8 cellular contexts compared by ENCODE assay signal in genomic region chr2:113583541-113584225, GRCh38. TPM values are rescaled to one million over a fixed set of nuclear protein-coding genes. Genes with fewer than 3 reads are reported as not detected.
A peak's percentile ranks its signal among the peaks of the same experiment; 100 is the strongest.
DNase-seq lines count a peak whose midpoint lies in the region; ATAC-seq and TF ChIP-seq lines count a peak whose summit lies in the region.
"Not testable (repeated sequence)": the region's sequence is repeated elsewhere in the genome, so short reads cannot be mapped to it uniquely, and the experiment has no call there.

No MANE protein-coding gene starts in this region.

- not testable (repeated sequence) for ATAC-seq in aorta (ENCODE audit: low FRiP score)

- peak overlapping the region; percentile 91 for H3K9ac ChIP-seq in NT2/D1 (ENCODE audit: insufficient read length, low read depth)
- peak overlapping the region; percentile 40 for H3K9ac ChIP-seq in mammary epithelial cell (ENCODE audit: insufficient read depth, low read length)

- not testable (repeated sequence) for TF ChIP-seq CTCF in GM13977 (IDR thresholded peaks at IDR 0.05; ENCODE audit: extremely low read depth, insufficient read depth, missing control alignments); mammary epithelial cell (conservative IDR thresholded peaks at IDR 0.05 in 1 of 2, IDR thresholded peaks at IDR 0.05 in 1 of 2; ENCODE audit: extremely low read depth in 1 of 2, insufficient read depth in 1 of 2, low read depth in 1 of 2, low read length in 2 of 2)

- H3K4me3 ChIP-seq in NT2/D1 (ENCODE audit: insufficient read length, low read depth) (peak overlapping the region; percentile 82), mammary epithelial cell (replicated peaks in 1 of 3; ENCODE audit: insufficient read depth in 1 of 3, low read depth in 2 of 3, low read length in 3 of 3) (peak overlapping the region; percentile 70 to 87 (median 71)), aorta (ENCODE audit: low read length in 2 of 2) (peak overlapping the region in 1 of 2 donors; percentile 74)

- H2AFZ ChIP-seq in mammary epithelial cell (ENCODE audit: low read depth, low read length), result peak overlapping the region; percentile 100

- intact Hi-C loops in mammary epithelial cell (cut with micrococcal nuclease); cardiac septum (cut with DNase I); aorta (cut with DNase I): not testable (repeated sequence)

- CTCF ChIA-PET in mammary epithelial cell (lab: Charles Lee; ENCODE audit: low non-redundant PET), result not testable (repeated sequence)

- H3K4me2 ChIP-seq in mammary epithelial cell (ENCODE audit: insufficient read depth, low read depth, low read length), result peak overlapping the region; percentile 98

- not testable (repeated sequence) for H3K36me3 ChIP-seq in NT2/D1 (ENCODE audit: insufficient read depth, insufficient read length, low read length); mammary epithelial cell (ENCODE audit: insufficient read depth, low read length); aorta (ENCODE audit: control insufficient read depth in 1 of 2, insufficient read depth in 2 of 2, low read length in 1 of 2)

- DNase-seq in GM13977 (ENCODE audit: low spot score), result peak; percentile 82
- peak; percentile 76 for DNase-seq in NT2/D1 (ENCODE audit: low read depth, low spot score)
- DNase-seq in activated CD8-positive, alpha-beta memory T cell treated with anti-CD3 and anti-CD28 coated beads for 1 hour (ENCODE audit: extremely low read depth in 1 of 2, low read depth in 1 of 2), result peak; percentile 36 to 69
- DNase-seq in mammary epithelial cell, result peak; percentile 63
- peak; percentile 95 for DNase-seq in cardiac septum (ENCODE audit: low spot score)
- DNase-seq in myocyte (ENCODE audit: low read depth), result peak; percentile 80
- peak; percentile 72 for DNase-seq in stimulated activated CD4-positive, alpha-beta T cell treated with anti-CD3 and anti-CD28 coated beads, Interleukin-2, amount 100 ng/mL, for 4 hours (ENCODE audit: low read depth)
- peak; percentile 90 to 95 for DNase-seq in aorta

- WGBS in mammary epithelial cell (ENCODE audit: low coverage, missing lambda C conversion rate), result 2% methylated on average over 28 of the region's 62 CpGs
- WGBS in aorta, 2 donors, result 1% methylated on average over 43 to 59 of the region's 62 CpGs

- dilution Hi-C loops in mammary epithelial cell (cut with HindIII; ENCODE audit: low sequenced_read_pairs), result not testable (repeated sequence)

- not testable (repeated sequence) for H3K27me3 ChIP-seq in NT2/D1 (ENCODE audit: insufficient read depth, insufficient read length); mammary epithelial cell (ENCODE audit: insufficient read depth, low read length); aorta (ENCODE audit: control insufficient read depth in 1 of 2, insufficient read depth in 2 of 2, low read length in 1 of 2)

- H3K9me3 ChIP-seq in NT2/D1 (ENCODE audit: insufficient read depth, low read length); mammary epithelial cell (replicated peaks; ENCODE audit: insufficient read depth, low read length); aorta (ENCODE audit: control insufficient read depth, low read length): not testable (repeated sequence)

- not testable (repeated sequence) for BruUV-seq in mammary epithelial cell (replicated peaks; lab: Mats Ljungman, UMichigan)

- in situ Hi-C loops in GM13977 (cut with MboI; ENCODE audit: low pct_unique_long_range_greater_than_20kb, low sequenced_read_pairs, unreplicated experiment); mammary epithelial cell (cut with MboI; ENCODE audit: low sequenced_read_pairs in 2 of 2): not testable (repeated sequence)

- H3K4me1 ChIP-seq in NT2/D1 (ENCODE audit: insufficient read depth, insufficient read length); mammary epithelial cell (ENCODE audit: insufficient read depth, low read length); aorta (ENCODE audit: control insufficient read depth in 1 of 2, insufficient read depth in 2 of 2, low read length in 2 of 2): not testable (repeated sequence)

- not testable (repeated sequence) for H4K20me1 ChIP-seq in mammary epithelial cell (ENCODE audit: insufficient read depth, low read length)

- H3K79me2 ChIP-seq in mammary epithelial cell (ENCODE audit: insufficient read depth, low read length), result not testable (repeated sequence)

- H3K27ac ChIP-seq in mammary epithelial cell (ENCODE audit: insufficient read depth, low read depth, low read length), result peak overlapping the region; percentile 39
- not testable (repeated sequence) for H3K27ac ChIP-seq in aorta (ENCODE audit: low read depth in 1 of 2, low read length in 2 of 2)

RNA-seq across cellular contexts. Expression of gene RABL2A, which starts 43.4 kb away (rescaled TPM):
- total RNA-seq in mammary epithelial cell (10 to 100 TPM in 1 of 2 donors, 1 to 10 TPM in 1; 7.3 to 14.1 TPM), cardiac septum (7.9 TPM), myocyte (7.2 and 9.1 TPM in 2 replicates), aorta (10 to 100 TPM; 16.1 to 27.9 TPM)
- polyA plus RNA-seq in mammary epithelial cell (10.6 TPM), aorta (10 to 100 TPM in 1 of 2 donors, 1 to 10 TPM in 1; 8.9 to 27.8 TPM)
- polyA minus RNA-seq in mammary epithelial cell, result 42.7 TPM
- 18.2 TPM for polyA plus RNA-seq in myocyte (2012)
